Comparison of ENCODE assay signal across 10 cellular contexts in genomic region chr3:42037318-42037945, GRCh38. TPM values are rescaled to one million over a fixed set of nuclear protein-coding genes. Genes with fewer than 3 reads are reported as not detected.
DNase-seq lines count a peak whose midpoint lies in the region; ATAC-seq and TF ChIP-seq lines count a peak whose summit lies in the region.
"Had no signal": no experiment of that assay in that cellular context is flagged by ENCODE, and none has a peak within 500 bp of the region (broad histone marks: within the 10 kb centered on the region; RNA-seq: fewer than 3 reads in every experiment).

No MANE protein-coding gene starts in this region.

- peak overlapping the region in 1 of 2 experiments; percentile 1; a peak in 1 of 4 replicates for H4K8ac ChIP-seq in IMR-90 (ENCODE audit: low read depth in 2 of 2, low read length in 2 of 2)

- H3K27me3 ChIP-seq in IMR-90 (ENCODE audit: control insufficient read depth, insufficient read depth, low read length) (no peaks in the 10 kb centered on the region), stomach smooth muscle (ENCODE audit: control insufficient read depth in 1 of 2, insufficient read depth in 2 of 2, low read length in 2 of 2) (no peaks in the 10 kb centered on the region)

- CTCF ChIA-PET in IMR-90 (lab: Yijun Ruan, JAX), result no interaction called here

- peak overlapping the region; percentile 83; the same call in 1 of the 2 replicates for H3K18ac ChIP-seq in IMR-90 (ENCODE audit: low read depth, low read length)

- H3K4me3 ChIP-seq in IMR-90 (ENCODE audit: insufficient read depth, low read depth, low read length) (no peak overlapping the region), stomach smooth muscle (ENCODE audit: low read length in 2 of 2) (no peak overlapping the region)

- peak overlapping the region; percentile 61 for H2BK5ac ChIP-seq in IMR-90 (ENCODE audit: low read depth, low read length, poor library complexity, severe bottlenecking)

- no peak overlapping the region for H3K56ac ChIP-seq in IMR-90 (ENCODE audit: extremely low read depth, insufficient read depth, low read length)

- no peak for TF ChIP-seq CTCF in IMR-90 (conservative IDR thresholded peaks at IDR 0.05; ENCODE audit: low read depth, low read length)
- no peak for TF ChIP-seq CTCF in brain (conservative IDR thresholded peaks at IDR 0.05)

- H4K20me1 ChIP-seq in IMR-90 (ENCODE audit: insufficient read depth, low read length), result no peaks in the 10 kb centered on the region

- no peaks in the 10 kb centered on the region for H3K36me3 ChIP-seq in IMR-90 (ENCODE audit: control insufficient read depth, insufficient read depth, low read length)
- H3K36me3 ChIP-seq in stomach smooth muscle (ENCODE audit: control insufficient read depth in 2 of 2, insufficient read depth in 2 of 2, low read length in 2 of 2), result peaks cover 0 to 7% of the 10 kb centered on the region in 2 donors

- in situ Hi-C loops in IMR-90 (cut with MboI; ENCODE audit: low sequenced_read_pairs), result no loop called here

- H3K4me1 ChIP-seq in IMR-90 (ENCODE audit: control insufficient read depth, insufficient read depth, low read length) (peaks cover 37% of the 10 kb centered on the region), stomach smooth muscle (ENCODE audit: control insufficient read depth, insufficient read depth, low read length) (peaks cover 54% of the 10 kb centered on the region)

- H3K4me3 Mint-ChIP-seq in brain, result no peak overlapping the region
- no peak overlapping the region for H3K4me3 Mint-ChIP-seq in memory B cell

- peaks cover 77% of the 10 kb centered on the region for H3K4me1 Mint-ChIP-seq in brain
- H3K4me1 Mint-ChIP-seq in memory B cell, result peaks cover 59% of the 10 kb centered on the region

- H3K9ac ChIP-seq in IMR-90 (ENCODE audit: low read depth, low read length) (no peak overlapping the region), stomach smooth muscle (ENCODE audit: low read length in 2 of 2) (no peak overlapping the region)

- H3K27ac Mint-ChIP-seq in brain (peak overlapping the region in 3 of 5 experiments; percentile 41 to 94 (median 76)), memory B cell (peak overlapping the region; percentile 42)

- H3K9me1 ChIP-seq in IMR-90 (ENCODE audit: insufficient read depth, low read length), result peaks cover 27% of the 10 kb centered on the region

- peaks cover 26% of the 10 kb centered on the region for H3K36me3 Mint-ChIP-seq in brain
- H3K36me3 Mint-ChIP-seq in memory B cell, result peaks cover 25% of the 10 kb centered on the region

- peak overlapping the region; percentile 69 for H3K14ac ChIP-seq in IMR-90 (replicated peaks; ENCODE audit: low read depth, low read length)

- peak overlapping the region; percentile 3; the same call in 2 of the 3 replicates for H2BK15ac ChIP-seq in IMR-90 (ENCODE audit: low read depth, low read length)

- H3K4me2 ChIP-seq in IMR-90 (ENCODE audit: low read depth, low read length), result no peak overlapping the region

- H3K79me1 ChIP-seq in IMR-90 (ENCODE audit: low read depth in 1 of 2, low read length in 2 of 2), result peaks cover 34 to 71% of the 10 kb centered on the region in 2 experiments

- H3K23ac ChIP-seq in IMR-90 (ENCODE audit: low read depth, low read length), result peak overlapping the region; percentile 71

- peak overlapping the region; percentile 68 for H3K4ac ChIP-seq in IMR-90 (ENCODE audit: low read depth, low read length)

- H2AK9ac ChIP-seq in IMR-90 (replicated peaks; ENCODE audit: low read depth, low read length, poor library complexity), result no peak overlapping the region

- H3K27ac ChIP-seq in IMR-90 (ENCODE audit: insufficient read depth, low read length) (peak overlapping the region; percentile 38; the same call in 1 of the 2 replicates), stomach smooth muscle (ENCODE audit: low read length) (peak overlapping the region; percentile 49)

- peak overlapping the region; percentile 29 for H2AK5ac ChIP-seq in IMR-90 (ENCODE audit: low read depth, low read length)

- intact Hi-C loops in IMR-90 (cut with micrococcal nuclease), result loop anchor here (2.0 kb wide), 1 partner anchor 25 kb away; no protein-coding TSS in a partner anchor

- POLR2A ChIA-PET in IMR-90 (lab: Charles Lee; ENCODE audit: unreplicated experiment), result no interaction called here

- H3K9me3 Mint-ChIP-seq in brain, result peaks cover 0 to 3% (median 0%) of the 10 kb centered on the region in 5 experiments
- no peaks in the 10 kb centered on the region for H3K9me3 Mint-ChIP-seq in memory B cell

- H4K91ac ChIP-seq in IMR-90 (ENCODE audit: insufficient read depth, low read depth, low read length), result peak overlapping the region; percentile 60

- peaks cover 7% of the 10 kb centered on the region for H3K27me3 Mint-ChIP-seq in brain
- H3K27me3 Mint-ChIP-seq in memory B cell, result no peaks in the 10 kb centered on the region

- no peak for DNase-seq in IMR-90
- DNase-seq in memory B cell (ENCODE audit: low spot score in 2 of 2), result no peak
- no peak for DNase-seq in NCI-H2029 treated with DMSO at 0.1 percent for 48 hours (lab: John Stamatoyannopoulos, UW)
- DNase-seq in NCI-H146 treated with DMSO at 0.1 percent for 48 hours (lab: John Stamatoyannopoulos, UW; ENCODE audit: unreplicated experiment), result no peak
- DNase-seq: COR-L47, MV-4-11, SIG-M5 had no signal

- WGBS in IMR-90 (ENCODE audit: extremely low coverage in 2 of 2, insufficient read length in 1 of 2), 2 experiments, result no CpG with 5 or more reads among the region's 4 CpGs

- H4K5ac ChIP-seq in IMR-90 (ENCODE audit: low read depth, low read length), result peak overlapping the region; percentile 42; the same call in 1 of the 2 replicates

- no peak for ATAC-seq in IMR-90 (ENCODE audit: low read depth)
- ATAC-seq in memory B cell (ENCODE audit: low read depth), result no peak
- no peak for ATAC-seq in HG03097 (IDR thresholded peaks at IDR 0.05; ENCODE audit: low FRiP score, unreplicated experiment)

- BruUV-seq in IMR-90 (replicated peaks; lab: Mats Ljungman, UMichigan), result no TSS peak

- peak overlapping the region; percentile 87 for H2BK120ac ChIP-seq in IMR-90 (ENCODE audit: low read depth, low read length)

- TF ChIP-seq RAD21 in IMR-90 (IDR thresholded peaks at IDR 0.05; ENCODE audit: low read length), result no peak

- no peak overlapping the region for H2AFZ ChIP-seq in IMR-90 (replicated peaks; ENCODE audit: low read length, poor library complexity)

- no peaks in the 10 kb centered on the region for H3K9me3 ChIP-seq in IMR-90 (ENCODE audit: control insufficient read depth, insufficient read depth, low read length)
- H3K9me3 ChIP-seq in stomach smooth muscle (ENCODE audit: control insufficient read depth in 2 of 2, low read length in 2 of 2), result no peaks in the 10 kb centered on the region

- TF ChIP-seq POLR2A in IMR-90 (IDR thresholded peaks at IDR 0.05; ENCODE audit: low read depth, low read length), result no peak

- H2BK20ac ChIP-seq in IMR-90 (ENCODE audit: low read depth, low read length), result peak overlapping the region; percentile 52

- dilution Hi-C loops in IMR-90 (cut with HindIII; ENCODE audit: low sequenced_read_pairs, unreplicated experiment), result no loop called here

TF ChIP-seq in IMR-90, 13 proteins besides CTCF, POLR2A, EP300 and RAD21:
- TF ChIP-seq RFX5 (IDR thresholded peaks at IDR 0.05; ENCODE audit: low read depth, low read length) (no peak), CHD1 (IDR thresholded peaks at IDR 0.05; ENCODE audit: low read depth, low read length) (no peak), NFE2L2 (IDR thresholded peaks at IDR 0.05; ENCODE audit: low read depth, low read length) (no peak), SMC3 (IDR thresholded peaks at IDR 0.05; ENCODE audit: low read depth, low read length) (no peak), MXI1 (IDR thresholded peaks at IDR 0.05; ENCODE audit: borderline replicate concordance, low read depth, low read length) (no peak), CEBPB (IDR thresholded peaks at IDR 0.05; ENCODE audit: low read depth, low read length) (no peak), ELK1 (IDR thresholded peaks at IDR 0.05; ENCODE audit: borderline replicate concordance, low read depth, low read length) (no peak), MAZ (IDR thresholded peaks at IDR 0.05; ENCODE audit: borderline replicate concordance, low read depth, low read length) (no peak)
- TF ChIP-seq, protein P1, sequence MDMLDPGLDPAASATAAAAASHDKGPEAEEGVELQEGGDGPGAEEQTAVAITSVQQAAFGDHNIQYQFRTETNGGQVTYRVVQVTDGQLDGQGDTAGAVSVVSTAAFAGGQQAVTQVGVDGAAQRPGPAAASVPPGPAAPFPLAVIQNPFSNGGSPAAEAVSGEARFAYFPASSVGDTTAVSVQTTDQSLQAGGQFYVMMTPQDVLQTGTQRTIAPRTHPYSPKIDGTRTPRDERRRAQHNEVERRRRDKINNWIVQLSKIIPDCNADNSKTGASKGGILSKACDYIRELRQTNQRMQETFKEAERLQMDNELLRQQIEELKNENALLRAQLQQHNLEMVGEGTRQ (IDR thresholded peaks at IDR 0.05; ENCODE audit: low read depth, low read length), result no peak

RNA-seq across cellular contexts. Expression of gene TRAK1, which starts 53.7 kb away (rescaled TPM):
- total RNA-seq in IMR-90 (2012; rRNA removed), result 26.7 and 28.1 TPM in 2 replicates
- polyA plus RNA-seq in IMR-90 (2012; rRNA removed) (21.7 and 25.6 TPM in 2 replicates), brain (ENCODE audit: insufficient read depth, low read depth, low replicate concordance) (28.8 TPM)
- polyA plus RNA-seq in IMR-90 (2012; cell fraction: cytosol; rRNA removed), result 11.6 and 17.8 TPM in 2 replicates
- 30.8 and 31.5 TPM in 2 replicates for polyA plus RNA-seq in IMR-90 (2012; cell fraction: nucleus; rRNA removed; ENCODE audit: low replicate concordance)
